Comparison of ENCODE assay signal across 1 cellular context in genomic region chr17:81991684-81992513, GRCh38.
TF ChIP-seq lines count a peak whose summit lies in the region.

No MANE protein-coding gene starts in this region.

TF ChIP-seq in HepG2, 621 proteins besides CTCF, POLR2A, EP300 and RAD21 (continued from another document and continues in another):
- peak in 1 of 2 experiments; percentile 40; a peak in 1 of 4 replicates for TF ChIP-seq REST (IDR thresholded peaks at IDR 0.05; ENCODE audit: borderline replicate concordance in 1 of 2, low read depth in 1 of 2, low read length in 2 of 2)
- peak; percentile 61 for TF ChIP-seq ZSCAN25 (CRISPR knock-in tag; IDR thresholded peaks at IDR 0.05)
- TF ChIP-seq FOXA1 (IDR thresholded peaks at IDR 0.05) = no peak
- no peak; the same call in none of the 2 replicates for TF ChIP-seq FOXA1 (CRISPR knock-in tag; IDR thresholded peaks at IDR 0.05)
- peak; percentile 80; the same call in 1 of the 2 replicates for TF ChIP-seq KDM1A (CRISPR knock-in tag; IDR thresholded peaks at IDR 0.05)
- TF ChIP-seq NFKB2 (CRISPR knock-in tag; IDR thresholded peaks at IDR 0.05; ENCODE audit: borderline replicate concordance) = peak; percentile 96
- no peak for TF ChIP-seq ZNF20 (CRISPR knock-in tag; IDR thresholded peaks at IDR 0.05)
- peak; percentile 82 for TF ChIP-seq XRCC5 (optimal IDR thresholded peaks at IDR 0.05; ENCODE audit: low read length)
- TF ChIP-seq POLR2AphosphoS2 (IDR thresholded peaks at IDR 0.05; ENCODE audit: low read depth, low read length) = no peak; the same call in 1 of the 2 replicates
- TF ChIP-seq MAFF (IDR thresholded peaks at IDR 0.05; ENCODE audit: low read depth, low read length) = peak; percentile 12; the same call in 1 of the 2 replicates
- TF ChIP-seq MEF2D (CRISPR knock-in tag; IDR thresholded peaks at IDR 0.05) = peak; percentile 56
- peak; percentile 93 for TF ChIP-seq ZNF557 (CRISPR knock-in tag; IDR thresholded peaks at IDR 0.05)
- TF ChIP-seq HOXA9 (CRISPR knock-in tag; IDR thresholded peaks at IDR 0.05; ENCODE audit: borderline replicate concordance) = peak; percentile 84; the same call in 1 of the 2 replicates
- TF ChIP-seq ZNF329 (CRISPR knock-in tag; IDR thresholded peaks at IDR 0.05; ENCODE audit: low read depth) = no peak; the same call in none of the 2 replicates
- TF ChIP-seq THAP11 (CRISPR knock-in tag; IDR thresholded peaks at IDR 0.05) = peak; percentile 73; the same call in 1 of the 2 replicates
- peak; percentile 90 for TF ChIP-seq BATF2 (CRISPR knock-in tag; IDR thresholded peaks at IDR 0.05)
- TF ChIP-seq STAT5B (CRISPR knock-in tag; IDR thresholded peaks at IDR 0.05) = no peak; the same call in 1 of the 2 replicates
- TF ChIP-seq KMT2B (CRISPR knock-in tag; IDR thresholded peaks at IDR 0.05) = peak; percentile 80; the same call in 1 of the 2 replicates
- peak; percentile 92 for TF ChIP-seq ZNF431 (CRISPR knock-in tag; IDR thresholded peaks at IDR 0.05; ENCODE audit: borderline replicate concordance, low read depth)
- peak; percentile 6; the same call in 1 of the 2 replicates for TF ChIP-seq ZNF816 (CRISPR knock-in tag; IDR thresholded peaks at IDR 0.05; ENCODE audit: borderline replicate concordance)
- TF ChIP-seq PAXIP1 (CRISPR knock-in tag; conservative IDR thresholded peaks at IDR 0.05) = peak; percentile 51
- TF ChIP-seq LRRFIP1 (CRISPR knock-in tag; conservative IDR thresholded peaks at IDR 0.05) = no peak; the same call in 1 of the 2 replicates
- TF ChIP-seq POLR2AphosphoS5 (IDR thresholded peaks at IDR 0.05; ENCODE audit: low read depth, low read length) = peak; percentile 94
- peak; percentile 90 for TF ChIP-seq GATAD2A (CRISPR knock-in tag; IDR thresholded peaks at IDR 0.05)
- TF ChIP-seq ZNF687 (CRISPR knock-in tag; IDR thresholded peaks at IDR 0.05) = peak; percentile 90
- no peak; the same call in 1 of the 2 replicates for TF ChIP-seq HCFC1 (IDR thresholded peaks at IDR 0.05; ENCODE audit: low read depth, low read length)
- peak; percentile 74; the same call in 1 of the 2 replicates for TF ChIP-seq BCL3 (CRISPR knock-in tag; IDR thresholded peaks at IDR 0.05)
- no peak for TF ChIP-seq TRAFD1 (CRISPR knock-in tag; IDR thresholded peaks at IDR 0.05; ENCODE audit: borderline replicate concordance)
- peak; percentile 42 for TF ChIP-seq RBM22 (optimal IDR thresholded peaks at IDR 0.05; ENCODE audit: low read length)
- peak; percentile 95 for TF ChIP-seq NRL (CRISPR knock-in tag; IDR thresholded peaks at IDR 0.05; ENCODE audit: borderline replicate concordance)
- TF ChIP-seq CCAR2 (optimal IDR thresholded peaks at IDR 0.05; ENCODE audit: low read depth, low read length) = peak; percentile 10
- TF ChIP-seq MLX (CRISPR knock-in tag; IDR thresholded peaks at IDR 0.05) = peak; percentile 74
- no peak; the same call in 1 of the 2 replicates for TF ChIP-seq ZKSCAN1 (IDR thresholded peaks at IDR 0.05; ENCODE audit: low read length)
- TF ChIP-seq ZNF513 (CRISPR knock-in tag; conservative IDR thresholded peaks at IDR 0.05) = no peak
- no peak for TF ChIP-seq HOXA7 (CRISPR knock-in tag; IDR thresholded peaks at IDR 0.05)
- peak; percentile 83; the same call in 1 of the 2 replicates for TF ChIP-seq KDM4B (CRISPR knock-in tag; IDR thresholded peaks at IDR 0.05)
- no peak for TF ChIP-seq GPBP1L1 (CRISPR knock-in tag; IDR thresholded peaks at IDR 0.05)
- peak; percentile 21 for TF ChIP-seq SRSF1 (optimal IDR thresholded peaks at IDR 0.05; ENCODE audit: low read depth, low read length)
